Comparison of ENCODE assay signal across 8 cellular contexts in the genomic region with DNA sequence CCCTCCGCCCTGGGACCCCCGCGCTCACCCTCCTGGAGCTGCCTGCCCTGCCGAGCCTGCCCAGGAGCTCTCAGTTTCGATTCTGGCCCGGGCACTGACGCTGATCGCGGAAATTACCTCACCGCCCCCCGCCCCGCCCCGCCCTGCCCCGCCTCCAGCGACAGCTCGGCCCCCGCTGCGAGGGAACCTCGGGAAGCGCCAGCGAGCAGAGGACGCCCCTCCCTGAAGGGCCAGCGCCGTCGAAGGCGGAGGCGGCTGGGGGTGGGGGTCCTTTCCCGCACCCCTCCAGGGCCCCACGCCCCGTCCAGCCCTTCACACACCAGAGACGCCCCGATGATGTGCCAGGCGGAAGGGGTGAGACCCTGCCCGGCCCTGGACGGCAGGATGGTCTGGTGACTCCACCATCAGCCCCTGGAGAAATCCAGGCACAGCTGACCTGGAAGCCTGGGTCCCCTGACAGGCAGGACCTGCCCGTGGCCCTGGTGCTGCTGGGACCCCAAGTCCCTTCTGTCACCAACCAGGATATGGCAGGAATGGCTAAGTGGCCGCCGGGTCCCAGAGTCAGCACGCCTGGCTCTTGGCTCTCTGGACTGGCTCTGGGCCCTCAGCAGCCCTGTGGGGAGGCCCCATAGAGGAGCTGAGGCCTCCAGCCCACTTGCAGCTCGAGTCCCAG. TPM values are rescaled to one million over a fixed set of nuclear protein-coding genes. Genes with fewer than 3 reads are reported as not detected.
DNase-seq lines count a peak whose midpoint lies in the region; ATAC-seq and TF ChIP-seq lines count a peak whose summit lies in the region.

TSS of gene HELZ2 (minus strand) at position 84 of the 673 bp plus-strand sequence. CDS start 1,854 bp downstream, outside the sequence.

- ATAC-seq in HG03135 (IDR thresholded peaks at IDR 0.05; ENCODE audit: unreplicated experiment) (peak; percentile 57), HG03045 (IDR thresholded peaks at IDR 0.05; ENCODE audit: unreplicated experiment) (no peak)
- ATAC-seq in activated T-cell treated with anti-CD3 and anti-CD28 coated beads, Interleukin-2, amount 50 U/mL, for 72 hours (replicated peaks in 1 of 2) = peak; percentile 82 to 89
- peak; percentile 91 to 96 for ATAC-seq in natural killer cell treated with Interleukin-12 subunit alpha and Interleukin-12 subunit beta and Interleukin-15 and Interleukin-18, amount 100 ng/mL, for 72 hours

- H2AFZ ChIP-seq in OCI-LY7 (ENCODE audit: low read length) = peak within 1 kb of the TSS; percentile 75; the same call in 1 of the 2 replicates

- H3K9me3 Mint-ChIP-seq in activated T-cell treated with anti-CD3 and anti-CD28 coated beads, Interleukin-2, amount 50 U/mL, for 72 hours = no peaks in the 10 kb centered on the region
- no peaks in the 10 kb centered on the region for H3K9me3 Mint-ChIP-seq in natural killer cell treated with Interleukin-12 subunit alpha and Interleukin-12 subunit beta and Interleukin-15 and Interleukin-18, amount 100 ng/mL, for 72 hours

- peak within 1 kb of the TSS; percentile 79 to 86 for H3K4me3 Mint-ChIP-seq in activated T-cell treated with anti-CD3 and anti-CD28 coated beads, Interleukin-2, amount 50 U/mL, for 72 hours
- peak within 1 kb of the TSS; percentile 81 for H3K4me3 Mint-ChIP-seq in natural killer cell treated with Interleukin-12 subunit alpha and Interleukin-12 subunit beta and Interleukin-15 and Interleukin-18, amount 100 ng/mL, for 72 hours

- no peaks in the 10 kb centered on the region for H3K79me2 ChIP-seq in OCI-LY7 (ENCODE audit: insufficient read depth, low read depth, low read length)

- TF ChIP-seq CTCF in OCI-LY7 (conservative IDR thresholded peaks at IDR 0.05; ENCODE audit: low read length) = no peak

- CTCF ChIA-PET in OCI-LY7 (lab: Charles Lee; ENCODE audit: unreplicated experiment) = interaction anchor here (0.6 kb wide), 1 partner anchor 68 kb away, joined by 6 read pairs; no protein-coding TSS in a partner anchor

- WGBS in thymus = 11% methylated on average over 40 of the region's 40 CpGs

- H3K4me1 Mint-ChIP-seq in activated T-cell treated with anti-CD3 and anti-CD28 coated beads, Interleukin-2, amount 50 U/mL, for 72 hours (ENCODE audit: low read depth) = peaks cover 3% of the 10 kb centered on the region
- peaks cover 2 to 6% of the 10 kb centered on the region in 2 donors for H3K4me1 Mint-ChIP-seq in natural killer cell treated with Interleukin-12 subunit alpha and Interleukin-12 subunit beta and Interleukin-15 and Interleukin-18, amount 100 ng/mL, for 72 hours (ENCODE audit: low read depth in 2 of 2)

- BruUV-seq in OCI-LY7 (replicated peaks; lab: Mats Ljungman, UMichigan) = no TSS peak

- no peaks in the 10 kb centered on the region for H3K36me3 Mint-ChIP-seq in activated T-cell treated with anti-CD3 and anti-CD28 coated beads, Interleukin-2, amount 50 U/mL, for 72 hours (ENCODE audit: insufficient read depth in 2 of 2)
- H3K36me3 Mint-ChIP-seq in natural killer cell treated with Interleukin-12 subunit alpha and Interleukin-12 subunit beta and Interleukin-15 and Interleukin-18, amount 100 ng/mL, for 72 hours = no peaks in the 10 kb centered on the region

- peaks cover 10% of the 10 kb centered on the region for H3K27me3 Mint-ChIP-seq in activated T-cell treated with anti-CD3 and anti-CD28 coated beads, Interleukin-2, amount 50 U/mL, for 72 hours (ENCODE audit: low read depth)
- peaks cover 5 to 6% of the 10 kb centered on the region in 2 donors for H3K27me3 Mint-ChIP-seq in natural killer cell treated with Interleukin-12 subunit alpha and Interleukin-12 subunit beta and Interleukin-15 and Interleukin-18, amount 100 ng/mL, for 72 hours

- peaks cover 6% of the 10 kb centered on the region for H3K4me1 ChIP-seq in OCI-LY7 (ENCODE audit: insufficient read depth, low read length, poor library complexity, severe bottlenecking)
- H3K4me1 ChIP-seq in thymus (ENCODE audit: control insufficient read depth, insufficient read depth, low read length) = peaks cover 9% of the 10 kb centered on the region

- DNase-seq in EL (peak; percentile 81), OCI-LY7 (ENCODE audit: low spot score) (peak; percentile 68), fibroblast of peridontal ligament (ENCODE audit: extremely low read depth) (peak; percentile 44)
- peak; percentile 56 to 64 for DNase-seq in activated T-cell treated with anti-CD3 and anti-CD28 coated beads, Interleukin-2, amount 50 U/mL, for 72 hours
- peak; percentile 79 for DNase-seq in natural killer cell treated with Interleukin-12 subunit alpha and Interleukin-12 subunit beta and Interleukin-15 and Interleukin-18, amount 100 ng/mL, for 72 hours (ENCODE audit: low spot score)

- H3K27ac ChIP-seq in OCI-LY7 (ENCODE audit: low read depth, low read length, poor library complexity, severe bottlenecking) = no peak within 1 kb of the TSS
- peak within 1 kb of the TSS; percentile 72 for H3K27ac ChIP-seq in thymus (ENCODE audit: low read depth)

- no peaks in the 10 kb centered on the region for H3K9me2 ChIP-seq in OCI-LY7 (ENCODE audit: insufficient read depth, low read length)

- no peaks in the 10 kb centered on the region for H4K20me1 ChIP-seq in OCI-LY7 (ENCODE audit: insufficient read depth, low read length)

- peaks cover 2% of the 10 kb centered on the region for H3K27me3 ChIP-seq in thymus (ENCODE audit: control insufficient read depth, insufficient read depth)

- H3K27ac Mint-ChIP-seq in activated T-cell treated with anti-CD3 and anti-CD28 coated beads, Interleukin-2, amount 50 U/mL, for 72 hours = no peak within 1 kb of the TSS
- peak within 1 kb of the TSS in 1 of 2 donors; percentile 62 for H3K27ac Mint-ChIP-seq in natural killer cell treated with Interleukin-12 subunit alpha and Interleukin-12 subunit beta and Interleukin-15 and Interleukin-18, amount 100 ng/mL, for 72 hours

- POLR2A ChIA-PET in OCI-LY7 (lab: Charles Lee) = interaction anchor here (0.5 to 0.7 kb wide), 2 partner anchors 18 to 211 kb away, joined by 3 read pairs; no protein-coding TSS in a partner anchor

- H3K4me2 ChIP-seq in OCI-LY7 (ENCODE audit: low read length) = peak within 1 kb of the TSS; percentile 70

- intact Hi-C loops in OCI-LY7 (cut with micrococcal nuclease; ENCODE audit: unreplicated experiment) = no loop called here

- H3K4me3 ChIP-seq in OCI-LY7 (ENCODE audit: low read depth, low read length, poor library complexity, severe bottlenecking) = peak within 1 kb of the TSS; percentile 66
- peak within 1 kb of the TSS; percentile 82 for H3K4me3 ChIP-seq in thymus (ENCODE audit: low read length)

- H3K9me3 ChIP-seq in OCI-LY7 (ENCODE audit: low read length) (no peaks in the 10 kb centered on the region), thymus (ENCODE audit: control insufficient read depth) (no peaks in the 10 kb centered on the region)

- H3K36me3 ChIP-seq in OCI-LY7 (ENCODE audit: insufficient read depth, low read length) (no peaks in the 10 kb centered on the region), thymus (ENCODE audit: control insufficient read depth, insufficient read depth) (peaks cover 4% of the 10 kb centered on the region)

RNA-seq across cellular contexts. Expression of gene HELZ2, which starts in this region (rescaled TPM):
- total RNA-seq in OCI-LY7 (2014; rRNA removed; shearing (Covaris generic)) = 3.6 and 6.5 TPM in 2 replicates
- total RNA-seq in OCI-LY7 (2022) = 8.3 and 8.6 TPM in 2 replicates
- total RNA-seq in activated T-cell treated with anti-CD3 and anti-CD28 coated beads, Interleukin-2, amount 50 U/mL, for 72 hours = 10 to 100 TPM in 1 of 2 donors, 1 to 10 TPM in 1; 8.8 to 31.2 TPM
- total RNA-seq in natural killer cell treated with Interleukin-12 subunit alpha and Interleukin-12 subunit beta and Interleukin-15 and Interleukin-18, amount 100 ng/mL, for 72 hours = 10 to 100 TPM; 19.6 to 27.6 TPM
- polyA plus RNA-seq in thymus = 13.9 TPM
